In genomic region chr1:113434081-113434873, GRCh38 we compare ENCODE assay signal across 30 cellular contexts. TPM values are rescaled to one million over a fixed set of nuclear protein-coding genes. Genes with fewer than 3 reads are reported as not detected.
DNase-seq lines count a peak whose midpoint lies in the region; ATAC-seq and TF ChIP-seq lines count a peak whose summit lies in the region.
"Had no signal": no experiment of that assay in that cellular context is flagged by ENCODE, and none has a peak within 500 bp of the region (broad histone marks: within the 10 kb centered on the region; RNA-seq: fewer than 3 reads in every experiment).

No MANE protein-coding gene starts in this region.

- no peaks in the 10 kb centered on the region for H3K27me3 ChIP-seq in body of pancreas
- no peaks in the 10 kb centered on the region for H3K27me3 ChIP-seq in liver (ENCODE audit: control insufficient read depth in 4 of 4, insufficient read depth in 4 of 4, low read length in 3 of 4)
- no peaks in the 10 kb centered on the region for H3K27me3 ChIP-seq in BE2C
- H3K27me3 ChIP-seq in CD4-positive, alpha-beta T cell (ENCODE audit: control insufficient read depth, insufficient read depth, low read length) = no peaks in the 10 kb centered on the region
- H3K27me3 ChIP-seq: breast epithelium, heart left ventricle, MG63 had no signal

- peak overlapping the region in 2 of 4 donors; percentile 7 to 21 for H3K27ac ChIP-seq in body of pancreas
- H3K27ac ChIP-seq in liver (ENCODE audit: low read depth in 1 of 2, low read length in 2 of 2) = peak overlapping the region; percentile 44 to 73
- no peak overlapping the region for H3K27ac ChIP-seq in CD4-positive, alpha-beta T cell (ENCODE audit: low read depth, low read length)
- H3K27ac ChIP-seq: breast epithelium, heart left ventricle, PC-9 had no signal

- WGBS in body of pancreas, 2 donors = 46 to 61% methylated on average over 2 of the region's 2 CpGs
- WGBS in liver = 48% methylated on average over 2 of the region's 2 CpGs

- DNase-seq in HuH-7.5 (ENCODE audit: low spot score) = peak; percentile 15
- DNase-seq in body of pancreas = peak; percentile 21 to 53 (median 34)
- DNase-seq in BE2C = no peak
- no peak for DNase-seq in retina
- DNase-seq in NK-92 treated with Interleukin-12 subunit alpha and Interleukin-12 subunit beta, amount 100 ng/mL, for 24 hours (lab: John Stamatoyannopoulos, UW) = no peak
- DNase-seq in CD4-positive, alpha-beta T cell = no peak
- DNase-seq: activated CD4-positive, alpha-beta T cell treated with anti-CD3 and anti-CD28 coated beads, Interleukin-2, amount 50 U/mL, for 48 hours; activated CD4-positive, CD25-positive, alpha-beta regulatory T cell; activated CD8-positive, alpha-beta memory T cell treated with anti-CD3 and anti-CD28 coated beads, Interleukin-2, amount 50 U/mL, for 4 hours; activated naive CD4-positive, alpha-beta T cell treated with anti-CD3 and anti-CD28 coated beads, Interleukin-2, amount 10 ng/mL, durations not matched to agents 7 days and 5 days; amygdala; CD4-positive, CD25-positive, alpha-beta regulatory T cell; H7; heart left ventricle; KBM-7; left cardiac atrium; MG63; naive thymus-derived CD4-positive, alpha-beta T cell; NCI-H1105 treated with DMSO at 0.1 percent for 48 hours; NCI-H1930; NCI-H524 treated with DMSO at 0.1 percent for 48 hours; occipital lobe; PC-9; SHP77; stimulated activated CD4-positive, alpha-beta T cell treated with anti-CD3 and anti-CD28 coated beads, Interleukin-2, amount 100 ng/mL, for 24 hours; T-helper 9 cell; trophoblast cell had no signal

- no peaks in the 10 kb centered on the region for H3K36me3 Mint-ChIP-seq in CD4-positive, alpha-beta T cell (ENCODE audit: low read depth)
- H3K36me3 Mint-ChIP-seq: activated naive CD4-positive, alpha-beta T cell treated with anti-CD3 and anti-CD28 coated beads, Interleukin-2, amount 10 ng/mL, durations not matched to agents 7 days and 5 days; CD4-positive, CD25-positive, alpha-beta regulatory T cell; naive thymus-derived CD4-positive, alpha-beta T cell had no signal

- H3K27me3 Mint-ChIP-seq in CD4-positive, alpha-beta T cell = no peaks in the 10 kb centered on the region

- H3K4me3 Mint-ChIP-seq in CD4-positive, alpha-beta T cell = no peak overlapping the region
- H3K4me3 Mint-ChIP-seq: activated naive CD4-positive, alpha-beta T cell treated with anti-CD3 and anti-CD28 coated beads, Interleukin-2, amount 10 ng/mL, durations not matched to agents 7 days and 5 days; CD4-positive, CD25-positive, alpha-beta regulatory T cell; naive thymus-derived CD4-positive, alpha-beta T cell had no signal

- intact Hi-C loops in body of pancreas (cut with DNase I) = no loop called here
- intact Hi-C loops in CD4-positive, alpha-beta T cell (cut with DNase I, micrococcal nuclease) = no loop called here

- H3K9me3 ChIP-seq in body of pancreas (no peaks in the 10 kb centered on the region), liver (ENCODE audit: control insufficient read depth in 4 of 4, low read length in 3 of 4) (no peaks in the 10 kb centered on the region), BE2C (no peaks in the 10 kb centered on the region)
- H3K9me3 ChIP-seq in CD4-positive, alpha-beta T cell (ENCODE audit: control insufficient read depth, low read length) = no peaks in the 10 kb centered on the region
- H3K9me3 ChIP-seq: breast epithelium, heart left ventricle, MG63 had no signal

- POLR2A ChIA-PET in CD4-positive, alpha-beta T cell (lab: Charles Lee) = no interaction called here

- no peaks in the 10 kb centered on the region for H3K36me3 ChIP-seq in body of pancreas (replicated peaks in 1 of 2; ENCODE audit: insufficient read depth in 1 of 2, low read depth in 2 of 2)
- H3K36me3 ChIP-seq in liver (ENCODE audit: control insufficient read depth in 4 of 4, insufficient read depth in 3 of 4, low read depth in 1 of 4, low read length in 3 of 4) = no peaks in the 10 kb centered on the region
- no peaks in the 10 kb centered on the region; the same call in 1 of the 2 replicates for H3K36me3 ChIP-seq in BE2C
- H3K36me3 ChIP-seq: breast epithelium, heart left ventricle, MG63 had no signal

- peaks cover 59% of the 10 kb centered on the region for H3K4me1 ChIP-seq in body of pancreas
- peaks cover 8 to 42% (median 23%) of the 10 kb centered on the region in 4 donors for H3K4me1 ChIP-seq in liver (ENCODE audit: control insufficient read depth in 4 of 4, insufficient read depth in 4 of 4, low read length in 3 of 4)
- peaks cover 25% of the 10 kb centered on the region for H3K4me1 ChIP-seq in BE2C
- H3K4me1 ChIP-seq: breast epithelium had no signal

- CTCF ChIA-PET in CD4-positive, alpha-beta T cell (lab: Charles Lee) = no interaction called here

- no peaks in the 10 kb centered on the region for H3K9me3 Mint-ChIP-seq in CD4-positive, alpha-beta T cell
- H3K9me3 Mint-ChIP-seq: activated naive CD4-positive, alpha-beta T cell treated with anti-CD3 and anti-CD28 coated beads, Interleukin-2, amount 10 ng/mL, durations not matched to agents 7 days and 5 days; CD4-positive, CD25-positive, alpha-beta regulatory T cell; naive thymus-derived CD4-positive, alpha-beta T cell had no signal

- TF ChIP-seq CTCF in body of pancreas (IDR thresholded peaks at IDR 0.05) = no peak
- TF ChIP-seq CTCF in liver (IDR thresholded peaks at IDR 0.05; ENCODE audit: low read depth, low read length, missing input control) = no peak
- TF ChIP-seq CTCF in BE2C (IDR thresholded peaks at IDR 0.05; ENCODE audit: low read depth, low read length) = no peak
- TF ChIP-seq CTCF in CD4-positive, alpha-beta T cell (IDR thresholded peaks at IDR 0.05) = no peak

- no peak overlapping the region for H3K27ac Mint-ChIP-seq in CD4-positive, alpha-beta T cell
- H3K27ac Mint-ChIP-seq: activated naive CD4-positive, alpha-beta T cell treated with anti-CD3 and anti-CD28 coated beads, Interleukin-2, amount 10 ng/mL, durations not matched to agents 7 days and 5 days; naive thymus-derived CD4-positive, alpha-beta T cell had no signal

- no peak overlapping the region for H3K4me3 ChIP-seq in body of pancreas
- no peak overlapping the region for H3K4me3 ChIP-seq in liver (ENCODE audit: low read depth in 1 of 3, low read length in 3 of 3)
- H3K4me3 ChIP-seq in BE2C (ENCODE audit: low read depth, low read length) = no peak overlapping the region
- H3K4me3 ChIP-seq: breast epithelium, heart left ventricle, MG63, PC-9, smooth muscle cell had no signal

- peak; percentile 77 for ATAC-seq in body of pancreas
- ATAC-seq in CD4-positive, alpha-beta T cell (ENCODE audit: poor library complexity) = no peak
- ATAC-seq: heart left ventricle; left cardiac atrium; naive thymus-derived CD4-positive, alpha-beta T cell had no signal

- no peak for TF ChIP-seq POLR2A in body of pancreas (IDR thresholded peaks at IDR 0.05)

- H3K9ac ChIP-seq in liver (ENCODE audit: low read depth in 1 of 2, low read length in 2 of 2) = no peak overlapping the region

- H3K4me1 Mint-ChIP-seq in CD4-positive, alpha-beta T cell (ENCODE audit: low read depth) = peaks cover 4% of the 10 kb centered on the region
- H3K4me1 Mint-ChIP-seq: activated naive CD4-positive, alpha-beta T cell treated with anti-CD3 and anti-CD28 coated beads, Interleukin-2, amount 10 ng/mL, durations not matched to agents 7 days and 5 days had no signal

- TF ChIP-seq RAD21 in liver (IDR thresholded peaks at IDR 0.05) = peak; percentile 13 to 43

TF ChIP-seq in liver, 16 proteins besides CTCF, POLR2A, EP300 and RAD21 (continues in another document):
- TF ChIP-seq RXRA (IDR thresholded peaks at IDR 0.05) (peak; percentile 23 to 58), HNF4G (IDR thresholded peaks at IDR 0.05) (no peak), ATF3 (IDR thresholded peaks at IDR 0.05) (no peak), FOXA2 (IDR thresholded peaks at IDR 0.05) (peak; percentile 90), NR2F2 (IDR thresholded peaks at IDR 0.05) (no peak), MAX (IDR thresholded peaks at IDR 0.05) (peak; percentile 33), SP1 (IDR thresholded peaks at IDR 0.05) (peak; percentile 57), YY1 (IDR thresholded peaks at IDR 0.05) (peak; percentile 32), GABPA (IDR thresholded peaks at IDR 0.05 in 1 of 2, conservative IDR thresholded peaks at IDR 0.05 in 1 of 2) (no peak), TAF1 (conservative IDR thresholded peaks at IDR 0.05) (no peak), EGR1 (IDR thresholded peaks at IDR 0.05; ENCODE audit: low read depth in 2 of 2) (no peak), JUND (IDR thresholded peaks at IDR 0.05) (no peak)
- TF ChIP-seq, protein P1, sequence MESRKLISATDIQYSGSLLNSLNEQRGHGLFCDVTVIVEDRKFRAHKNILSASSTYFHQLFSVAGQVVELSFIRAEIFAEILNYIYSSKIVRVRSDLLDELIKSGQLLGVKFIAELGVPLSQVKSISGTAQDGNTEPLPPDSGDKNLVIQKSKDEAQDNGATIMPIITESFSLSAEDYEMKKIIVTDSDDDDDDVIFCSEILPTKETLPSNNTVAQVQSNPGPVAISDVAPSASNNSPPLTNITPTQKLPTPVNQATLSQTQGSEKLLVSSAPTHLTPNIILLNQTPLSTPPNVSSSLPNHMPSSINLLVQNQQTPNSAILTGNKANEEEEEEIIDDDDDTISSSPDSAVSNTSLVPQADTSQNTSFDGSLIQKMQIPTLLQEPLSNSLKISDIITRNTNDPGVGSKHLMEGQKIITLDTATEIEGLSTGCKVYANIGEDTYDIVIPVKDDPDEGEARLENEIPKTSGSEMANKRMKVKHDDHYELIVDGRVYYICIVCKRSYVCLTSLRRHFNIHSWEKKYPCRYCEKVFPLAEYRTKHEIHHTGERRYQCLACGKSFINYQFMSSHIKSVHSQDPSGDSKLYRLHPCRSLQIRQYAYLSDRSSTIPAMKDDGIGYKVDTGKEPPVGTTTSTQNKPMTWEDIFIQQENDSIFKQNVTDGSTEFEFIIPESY (IDR thresholded peaks at IDR 0.05) = no peak

RNA-seq across cellular contexts. Expression of gene MAGI3, which starts 44.0 kb away (rescaled TPM):
- total RNA-seq in body of pancreas (10 to 100 TPM; 38.4 to 75.8 TPM), liver (10 to 100 TPM; 10.0 to 28.8 TPM)
- polyA plus RNA-seq in liver = 1 to 10 TPM; 3.0 to 4.9 TPM
- 4.7 TPM for polyA plus RNA-seq in BE2C (2012; ENCODE audit: insufficient read depth, insufficient read length, low read depth)
- total RNA-seq in CD4-positive, alpha-beta T cell = 1 to 10 TPM; 6.7 to 8.7 TPM

Comparison
In these comparisons a context has a peak if more than half of its experiments do, and no peak if none do; other contexts are left out.
1. DNase-seq: peak in HuH-7.5 (single experiment) and body of pancreas (4 of 4); none in BE2C (single experiment), retina (single experiment), NK-92 treated with Interleukin-12 subunit alpha and Interleukin-12 subunit beta, amount 100 ng/mL, for 24 hours (single experiment) and CD4-positive, alpha-beta T cell (0 of 10).